8 cellular contexts compared by ENCODE assay signal in the genomic region with DNA sequence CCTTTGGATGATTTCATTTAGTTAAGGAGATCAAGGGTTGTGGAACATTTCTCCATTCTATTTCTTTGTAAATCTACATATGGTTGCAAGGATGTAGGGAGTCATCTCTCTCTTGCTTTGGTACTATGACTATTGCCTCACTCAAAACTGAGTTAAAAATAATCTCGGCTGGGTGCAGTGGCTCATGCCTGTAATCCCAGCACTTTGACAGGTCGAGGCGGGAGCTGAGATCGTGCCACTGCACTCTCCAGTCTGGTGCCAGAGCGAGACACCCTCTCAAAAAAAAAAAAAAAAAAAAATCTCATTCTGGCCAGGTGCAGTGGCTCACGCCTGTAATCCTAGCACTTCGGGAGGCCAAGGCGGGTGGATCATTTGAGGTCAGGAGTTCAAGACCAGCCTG.
"Had no signal": no experiment of that assay in that cellular context is flagged by ENCODE, and none has a peak within 500 bp of the region (broad histone marks: within the 10 kb centered on the region; RNA-seq: fewer than 3 reads in every experiment).

No MANE protein-coding gene starts in this region.

- H3K27ac ChIP-seq: GM23248 had no signal

- H3K9me3 ChIP-seq: HAP-1 had no signal

- H2AFZ ChIP-seq: GM23248 had no signal

- DNase-seq: GM23248, GOT3, H7, HFFc6, IMR-90 had no signal

- H3K9ac ChIP-seq: GM23248 had no signal

- H3K36me3 ChIP-seq: HAP-1 had no signal

- ATAC-seq: HCT116, K562 had no signal

- H3K4me3 ChIP-seq: GM23248, HAP-1, K562 had no signal
